In genomic region chr1:43149889-43150288, GRCh38 we compare ENCODE assay signal across 19 cellular contexts. TPM values are rescaled to one million over a fixed set of nuclear protein-coding genes. Genes with fewer than 3 reads are reported as not detected.
"Had no signal": no experiment of that assay in that cellular context is flagged by ENCODE, and none has a peak within 500 bp of the region (broad histone marks: within the 10 kb centered on the region; RNA-seq: fewer than 3 reads in every experiment).

No MANE protein-coding gene starts in this region.

- H3K9me3 Mint-ChIP-seq: effector memory CD8-positive, alpha-beta T cell; naive thymus-derived CD8-positive, alpha-beta T cell; stimulated activated naive CD8-positive, alpha-beta T cell treated with anti-CD3 and anti-CD28 coated beads, Interleukin-15, amount 100 ng/mL, for 72 hours had no signal

- H3K27ac ChIP-seq: gastrocnemius medialis, parathyroid adenoma, right lobe of liver, suprapubic skin, transverse colon had no signal

- H3K4me3 ChIP-seq: gastrocnemius medialis, right lobe of liver, suprapubic skin, transverse colon had no signal

- DNase-seq: cerebellar nuclear complex; cortex of kidney; effector memory CD8-positive, alpha-beta T cell; foreskin fibroblast; gastrocnemius medialis; mesenchymal stem cell; naive thymus-derived CD8-positive, alpha-beta T cell; right lobe of liver; small intestine; stimulated activated CD4-positive, alpha-beta T cell treated with anti-CD3 and anti-CD28 coated beads, Interleukin-15, amount 100 ng/mL, for 24 hours; stimulated activated CD4-positive, alpha-beta T cell treated with anti-CD3 and anti-CD28 coated beads, Interleukin-2, amount 100 ng/mL, for 48 hours; stimulated activated CD8-positive, alpha-beta memory T cell treated with anti-CD3 and anti-CD28 coated beads, Interleukin-4, amount 100 ng/mL, for 48 hours; stimulated activated naive CD4-positive, alpha-beta T cell; stimulated activated naive CD8-positive, alpha-beta T cell treated with anti-CD3 and anti-CD28 coated beads, Interleukin-15, amount 100 ng/mL, for 72 hours; transverse colon had no signal

- H3K4me3 Mint-ChIP-seq: effector memory CD8-positive, alpha-beta T cell; stimulated activated naive CD8-positive, alpha-beta T cell treated with anti-CD3 and anti-CD28 coated beads, Interleukin-15, amount 100 ng/mL, for 72 hours had no signal

- H3K27me3 ChIP-seq: right lobe of liver had no signal

- H3K36me3 ChIP-seq: gastrocnemius medialis, right lobe of liver, suprapubic skin, transverse colon had no signal

- H3K9me3 ChIP-seq: gastrocnemius medialis, right lobe of liver, suprapubic skin, transverse colon had no signal

- H3K4me1 ChIP-seq: parathyroid adenoma had no signal

- ATAC-seq: effector memory CD8-positive, alpha-beta T cell; esophagus mucosa; gastrocnemius medialis; naive thymus-derived CD8-positive, alpha-beta T cell; right lobe of liver; stimulated activated naive CD8-positive, alpha-beta T cell treated with anti-CD3 and anti-CD28 coated beads, Interleukin-15, amount 100 ng/mL, for 72 hours had no signal

- H3K4me1 Mint-ChIP-seq: stimulated activated naive CD8-positive, alpha-beta T cell treated with anti-CD3 and anti-CD28 coated beads, Interleukin-15, amount 100 ng/mL, for 72 hours had no signal

- H3K27ac Mint-ChIP-seq: effector memory CD8-positive, alpha-beta T cell; naive thymus-derived CD8-positive, alpha-beta T cell; progenitor cell of endocrine pancreas; stimulated activated naive CD8-positive, alpha-beta T cell treated with anti-CD3 and anti-CD28 coated beads, Interleukin-15, amount 100 ng/mL, for 72 hours had no signal

RNA-seq across cellular contexts. Expression of gene CFAP57, which starts 22.2 kb away (rescaled TPM):
- total RNA-seq: naive thymus-derived CD8-positive, alpha-beta T cell; right lobe of liver; transverse colon had no signal
